Comparison of ENCODE assay signal across 38 cellular contexts in the genomic region with DNA sequence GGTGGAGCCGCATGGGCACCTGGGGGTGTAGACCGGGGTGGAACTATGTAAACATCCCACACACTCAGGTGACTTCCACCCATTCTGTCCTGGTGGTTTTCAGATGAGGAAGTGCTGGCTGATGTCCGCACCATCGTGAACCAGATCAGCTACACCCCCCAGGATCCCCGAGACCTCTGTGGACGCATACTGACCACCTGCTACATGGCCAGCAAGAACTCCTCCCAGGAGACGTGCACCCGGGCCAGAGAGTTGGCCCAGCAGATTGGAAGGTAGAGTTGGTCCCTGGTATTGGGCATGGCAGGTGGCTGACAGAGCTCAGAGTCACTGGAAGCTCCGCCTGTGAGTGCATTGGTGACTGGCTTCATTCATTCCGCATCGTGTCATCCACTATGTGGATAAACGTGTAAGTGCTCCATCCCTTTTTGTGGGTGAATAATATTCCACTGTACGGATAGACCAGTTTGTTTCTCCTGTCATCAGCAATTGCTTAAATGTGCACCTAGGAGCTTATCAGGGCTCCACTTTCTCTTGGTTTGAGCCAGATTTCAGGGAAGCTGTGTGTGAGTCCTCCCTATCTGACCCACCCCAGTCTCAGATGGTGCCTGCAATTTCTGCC. TPM values are rescaled to one million over a fixed set of nuclear protein-coding genes. Genes with fewer than 3 reads are reported as not detected.
"Had no signal": no experiment of that assay in that cellular context is flagged by ENCODE, and none has a peak within 500 bp of the region (broad histone marks: within the 10 kb centered on the region; RNA-seq: fewer than 3 reads in every experiment).

No MANE protein-coding gene starts in this region.

- DNase-seq: activated CD4-positive, alpha-beta T cell treated with anti-CD3 and anti-CD28 coated beads for 36 hours; activated CD4-positive, alpha-beta T cell treated with anti-CD3 and anti-CD28 coated beads, Interleukin-2, amount 10 ng/mL, durations not matched to agents 7 days and 5 days; activated CD4-positive, alpha-beta T cell treated with anti-CD3 and anti-CD28 coated beads, Interleukin-2, amount 50 U/mL, for 48 hours; activated CD8-positive, alpha-beta T cell treated with anti-CD3 and anti-CD28 coated beads, Interleukin-2, amount 10 ng/mL, durations not matched to agents 7 days and 5 days; activated gamma-delta T cell; activated naive CD4-positive, alpha-beta T cell treated with Interleukin-2 at 50 U/mL for 16 hours; activated naive CD8-positive, alpha-beta T cell treated with anti-CD3 and anti-CD28 coated beads, Interleukin-2, amount 10 ng/mL, durations not matched to agents 7 days and 5 days; activated T-cell treated with anti-CD3 and anti-CD28 coated beads, Interleukin-2, amount 50 U/mL, for 24 hours; amygdala; NCI-H1092 treated with DMSO at 0.1 percent for 48 hours; NCI-H1417; NCI-H146; NCI-H187; NCI-H2029 treated with DMSO at 0.1 percent for 48 hours; NCI-H2107; NCI-H2171; NCI-H510A; NCI-H526; NCI-H748 treated with DMSO at 0.1 percent for 48 hours; NK-92 treated with Interleukin-12 subunit alpha and Interleukin-12 subunit beta, amount 100 ng/mL, for 24 hours; PC-9; SHP77; SK-N-SH had no signal

- H3K4me1 Mint-ChIP-seq: activated naive CD4-positive, alpha-beta T cell treated with anti-CD3 and anti-CD28 coated beads, Interleukin-2, amount 50 U/mL, for 24 hours had no signal

- ATAC-seq: activated CD4-positive, alpha-beta T cell treated with anti-CD3 and anti-CD28 coated beads for 36 hours; activated CD4-positive, CD25-positive, alpha-beta regulatory T cell treated with anti-CD3 and anti-CD28 coated beads, Interleukin-2, amount 50 U/mL, for 24 hours; activated CD8-positive, alpha-beta T cell treated with anti-CD3 and anti-CD28 coated beads, Interleukin-2, amount 10 ng/mL, durations not matched to agents 7 days and 5 days; WTC11 had no signal

- H3K4me2 ChIP-seq: SK-N-SH had no signal

- H2AFZ ChIP-seq: PC-9 had no signal

- H3K27ac ChIP-seq: ascending aorta, cardiac muscle cell, RWPE1, SJSA1 had no signal

- H3K9me3 ChIP-seq: ascending aorta, SJSA1, SK-N-SH had no signal

- H3K27me3 ChIP-seq: ascending aorta, cardiac muscle cell, SJSA1 had no signal

- H3K4me3 Mint-ChIP-seq: activated CD4-positive, alpha-beta T cell treated with anti-CD3 and anti-CD28 coated beads for 36 hours; activated CD4-positive, alpha-beta T cell treated with anti-CD3 and anti-CD28 coated beads, Interleukin-2, amount 10 ng/mL, durations not matched to agents 7 days and 5 days; activated CD8-positive, alpha-beta T cell treated with anti-CD3 and anti-CD28 coated beads, Interleukin-2, amount 10 ng/mL, durations not matched to agents 7 days and 5 days; activated naive CD4-positive, alpha-beta T cell treated with anti-CD3 and anti-CD28 coated beads, Interleukin-2, amount 50 U/mL, for 24 hours; activated naive CD8-positive, alpha-beta T cell treated with anti-CD3 and anti-CD28 coated beads, Interleukin-2, amount 10 ng/mL, durations not matched to agents 7 days and 5 days; activated T-cell treated with anti-CD3 and anti-CD28 coated beads, Interleukin-2, amount 50 U/mL, for 24 hours; T-helper 1 cell treated with Interleukin-12 subunit alpha and Interleukin-12 subunit beta and Interleukin-4 antibody, amounts not matched to agents 30 μg/mL and 1 μg/mL, for 36 hours; T-helper 2 cell treated with Interferon-gamma antibody and Interleukin-4, amounts not matched to agents 5 μg/mL and 100 μg/mL, for 36 hours; WTC11 had no signal

- H3K9ac ChIP-seq: SK-N-SH had no signal

- H3K27ac Mint-ChIP-seq: activated CD4-positive, alpha-beta T cell treated with anti-CD3 and anti-CD28 coated beads for 36 hours; activated CD4-positive, alpha-beta T cell treated with anti-CD3 and anti-CD28 coated beads, Interleukin-2, amount 10 ng/mL, durations not matched to agents 7 days and 5 days; activated CD8-positive, alpha-beta T cell treated with anti-CD3 and anti-CD28 coated beads, Interleukin-2, amount 10 ng/mL, durations not matched to agents 7 days and 5 days; activated naive CD4-positive, alpha-beta T cell treated with anti-CD3 and anti-CD28 coated beads, Interleukin-2, amount 50 U/mL, for 24 hours; activated naive CD8-positive, alpha-beta T cell treated with anti-CD3 and anti-CD28 coated beads, Interleukin-2, amount 10 ng/mL, durations not matched to agents 7 days and 5 days; activated T-cell treated with anti-CD3 and anti-CD28 coated beads, Interleukin-2, amount 50 U/mL, for 24 hours; activated T-helper 2 cell treated with anti-CD3 and anti-CD28 coated beads, Interferon-gamma antibody, Interleukin-2, Interleukin-4, amounts not matched to agents 10 μg/mL and 5 μg/mL and 100 μg/mL, durations not matched to agents 14 hours and 24 hours and 36 hours; T-helper 1 cell treated with Interleukin-12 subunit alpha and Interleukin-12 subunit beta and Interleukin-4 antibody, amounts not matched to agents 30 μg/mL and 1 μg/mL, for 36 hours; T-helper 2 cell treated with Interferon-gamma antibody and Interleukin-4, amounts not matched to agents 5 μg/mL and 100 μg/mL, for 36 hours; WTC11 had no signal

- H3K36me3 ChIP-seq: SJSA1 had no signal

- H3K4me3 ChIP-seq: ascending aorta, cardiac muscle cell, PC-9, SJSA1 had no signal

- H3K4me1 ChIP-seq: ascending aorta, SJSA1 had no signal

- H3K9me3 Mint-ChIP-seq: activated CD4-positive, alpha-beta T cell treated with anti-CD3 and anti-CD28 coated beads, Interleukin-2, amount 10 ng/mL, durations not matched to agents 7 days and 5 days; activated naive CD4-positive, alpha-beta T cell treated with anti-CD3 and anti-CD28 coated beads, Interleukin-2, amount 50 U/mL, for 24 hours; activated naive CD8-positive, alpha-beta T cell treated with anti-CD3 and anti-CD28 coated beads, Interleukin-2, amount 10 ng/mL, durations not matched to agents 7 days and 5 days; activated T-cell treated with anti-CD3 and anti-CD28 coated beads, Interleukin-2, amount 50 U/mL, for 24 hours; activated T-helper 2 cell treated with anti-CD3 and anti-CD28 coated beads, Interferon-gamma antibody, Interleukin-2, Interleukin-4, amounts not matched to agents 10 μg/mL and 5 μg/mL and 100 μg/mL, durations not matched to agents 14 hours and 24 hours and 36 hours; T-helper 1 cell treated with Interleukin-12 subunit alpha and Interleukin-12 subunit beta and Interleukin-4 antibody, amounts not matched to agents 30 μg/mL and 1 μg/mL, for 36 hours; T-helper 2 cell treated with Interferon-gamma antibody and Interleukin-4, amounts not matched to agents 5 μg/mL and 100 μg/mL, for 36 hours had no signal

- H3K27me3 Mint-ChIP-seq: activated CD4-positive, alpha-beta T cell treated with anti-CD3 and anti-CD28 coated beads for 36 hours; activated CD4-positive, alpha-beta T cell treated with anti-CD3 and anti-CD28 coated beads, Interleukin-2, amount 10 ng/mL, durations not matched to agents 7 days and 5 days; activated naive CD4-positive, alpha-beta T cell treated with anti-CD3 and anti-CD28 coated beads, Interleukin-2, amount 50 U/mL, for 24 hours; activated naive CD8-positive, alpha-beta T cell treated with anti-CD3 and anti-CD28 coated beads, Interleukin-2, amount 10 ng/mL, durations not matched to agents 7 days and 5 days; activated T-cell treated with anti-CD3 and anti-CD28 coated beads, Interleukin-2, amount 50 U/mL, for 24 hours had no signal

- FAIRE-seq: RCC 7860, TTC549 had no signal

RNA-seq across cellular contexts. Expression of a gene that starts 44.2 kb away (rescaled TPM):
- total RNA-seq: activated CD8-positive, alpha-beta T cell treated with anti-CD3 and anti-CD28 coated beads, Interleukin-2, amount 10 ng/mL, durations not matched to agents 7 days and 5 days; activated naive CD8-positive, alpha-beta T cell treated with anti-CD3 and anti-CD28 coated beads, Interleukin-2, amount 10 ng/mL, durations not matched to agents 7 days and 5 days; ascending aorta; cardiac muscle cell; M059J; OCI-LY7; PC-9; SJSA1 had no signal
- polyA plus RNA-seq: cardiac muscle cell had no signal

RNA-seq across cellular contexts. Expression of a gene that starts 55.0 kb away (rescaled TPM):
- total RNA-seq: activated CD4-positive, alpha-beta T cell treated with anti-CD3 and anti-CD28 coated beads for 36 hours; activated naive CD8-positive, alpha-beta T cell treated with anti-CD3 and anti-CD28 coated beads, Interleukin-2, amount 10 ng/mL, durations not matched to agents 7 days and 5 days; activated T-helper 2 cell treated with anti-CD3 and anti-CD28 coated beads, Interferon-gamma antibody, Interleukin-2, Interleukin-4, amounts not matched to agents 10 μg/mL and 5 μg/mL and 100 μg/mL, durations not matched to agents 14 hours and 24 hours and 36 hours; ascending aorta; cardiac muscle cell; M059J; OCI-LY7; PC-9; SJSA1; WTC11 had no signal
- polyA plus RNA-seq: adipose tissue, cardiac muscle cell, SK-N-SH had no signal
